In the genomic region with DNA sequence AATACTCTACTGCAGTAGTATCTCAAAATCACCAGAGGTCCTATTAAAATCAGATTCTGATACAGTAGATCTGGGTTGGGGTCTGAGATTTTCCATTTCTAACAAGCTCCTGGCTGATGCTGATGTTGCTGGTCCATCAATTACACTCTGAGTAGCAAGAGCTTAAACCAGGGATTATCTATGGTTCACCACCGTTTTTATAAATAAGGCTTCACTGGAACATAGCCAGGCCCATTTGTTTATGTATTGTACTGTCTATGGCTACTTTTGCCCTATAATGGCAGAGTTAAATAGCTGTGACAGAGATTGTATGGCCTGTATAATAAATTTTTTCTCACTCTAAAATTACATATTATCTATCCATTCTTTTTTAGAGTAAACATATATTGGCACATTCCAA, we compare ENCODE assay signal across 1 cellular context.
TF ChIP-seq lines count a peak whose summit lies in the region.

No MANE protein-coding gene starts in this region.

TF ChIP-seq in GM23338, 12 proteins besides CTCF, POLR2A, EP300 and RAD21 (continued from another document):
- TF ChIP-seq, protein P1, sequence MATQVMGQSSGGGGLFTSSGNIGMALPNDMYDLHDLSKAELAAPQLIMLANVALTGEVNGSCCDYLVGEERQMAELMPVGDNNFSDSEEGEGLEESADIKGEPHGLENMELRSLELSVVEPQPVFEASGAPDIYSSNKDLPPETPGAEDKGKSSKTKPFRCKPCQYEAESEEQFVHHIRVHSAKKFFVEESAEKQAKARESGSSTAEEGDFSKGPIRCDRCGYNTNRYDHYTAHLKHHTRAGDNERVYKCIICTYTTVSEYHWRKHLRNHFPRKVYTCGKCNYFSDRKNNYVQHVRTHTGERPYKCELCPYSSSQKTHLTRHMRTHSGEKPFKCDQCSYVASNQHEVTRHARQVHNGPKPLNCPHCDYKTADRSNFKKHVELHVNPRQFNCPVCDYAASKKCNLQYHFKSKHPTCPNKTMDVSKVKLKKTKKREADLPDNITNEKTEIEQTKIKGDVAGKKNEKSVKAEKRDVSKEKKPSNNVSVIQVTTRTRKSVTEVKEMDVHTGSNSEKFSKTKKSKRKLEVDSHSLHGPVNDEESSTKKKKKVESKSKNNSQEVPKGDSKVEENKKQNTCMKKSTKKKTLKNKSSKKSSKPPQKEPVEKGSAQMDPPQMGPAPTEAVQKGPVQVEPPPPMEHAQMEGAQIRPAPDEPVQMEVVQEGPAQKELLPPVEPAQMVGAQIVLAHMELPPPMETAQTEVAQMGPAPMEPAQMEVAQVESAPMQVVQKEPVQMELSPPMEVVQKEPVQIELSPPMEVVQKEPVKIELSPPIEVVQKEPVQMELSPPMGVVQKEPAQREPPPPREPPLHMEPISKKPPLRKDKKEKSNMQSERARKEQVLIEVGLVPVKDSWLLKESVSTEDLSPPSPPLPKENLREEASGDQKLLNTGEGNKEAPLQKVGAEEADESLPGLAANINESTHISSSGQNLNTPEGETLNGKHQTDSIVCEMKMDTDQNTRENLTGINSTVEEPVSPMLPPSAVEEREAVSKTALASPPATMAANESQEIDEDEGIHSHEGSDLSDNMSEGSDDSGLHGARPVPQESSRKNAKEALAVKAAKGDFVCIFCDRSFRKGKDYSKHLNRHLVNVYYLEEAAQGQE (IDR thresholded peaks at IDR 0.05; ENCODE audit: unreplicated experiment): no peak
